ENCODE assay signal across 8 cellular contexts in genomic region chr1:109984190-109984455, GRCh38. TPM values are rescaled to one million over a fixed set of nuclear protein-coding genes. Genes with fewer than 3 reads are reported as not detected.
A peak's percentile ranks its signal among the peaks of the same experiment; 100 is the strongest.
DNase-seq lines count a peak whose midpoint lies in the region; ATAC-seq and TF ChIP-seq lines count a peak whose summit lies in the region.

No MANE protein-coding gene starts in this region.

- peaks cover 34% of the 10 kb centered on the region for H3K4me1 Mint-ChIP-seq in endothelial cell (ENCODE audit: unreplicated experiment)

- ATAC-seq in HG02588 (IDR thresholded peaks at IDR 0.05; ENCODE audit: unreplicated experiment), result no peak
- ATAC-seq in HG03097 (IDR thresholded peaks at IDR 0.05; ENCODE audit: low FRiP score, unreplicated experiment), result no peak

- H3K27ac ChIP-seq in OCI-LY3 (ENCODE audit: low read length) (no peak overlapping the region), parathyroid adenoma (peak overlapping the region; percentile 88)

- H3K9ac ChIP-seq in OCI-LY3 (ENCODE audit: low read length), result peak overlapping the region; percentile 51; the same call in 1 of the 2 replicates
- no peak overlapping the region for H3K9ac ChIP-seq in parathyroid adenoma

- H3K79me2 ChIP-seq in OCI-LY3 (ENCODE audit: low read length) (peaks cover 34% of the 10 kb centered on the region), parathyroid adenoma (peaks cover 28% of the 10 kb centered on the region)

- H3K27me3 ChIP-seq in OCI-LY3 (ENCODE audit: low read depth, low read length) (0 out of 2 replicates have a peak, but pooled peaks cover 6% of the 10 kb centered on the region), parathyroid adenoma (ENCODE audit: control insufficient read depth, insufficient read depth, low read length) (no peaks in the 10 kb centered on the region)

- peak overlapping the region; percentile 71 for H3K4me3 ChIP-seq in OCI-LY3 (ENCODE audit: low read length)
- peak overlapping the region; percentile 93 for H3K4me3 ChIP-seq in parathyroid adenoma (ENCODE audit: low read depth, low read length)

- DNase-seq in EH (ENCODE audit: low read depth) (peak; percentile 77), endothelial cell (ENCODE audit: low spot score) (no peak), NCI-H1930 (lab: John Stamatoyannopoulos, UW) (no peak)
- DNase-seq in stimulated activated CD4-positive, alpha-beta T cell treated with anti-CD3 and anti-CD28 coated beads, Interleukin-4, amount 100 ng/mL, for 4 hours, result no peak

- H3K27ac Mint-ChIP-seq in endothelial cell (ENCODE audit: unreplicated experiment), result no peak overlapping the region

- H3K9me3 ChIP-seq in OCI-LY3 (ENCODE audit: insufficient read depth, low read length) (no peaks in the 10 kb centered on the region), parathyroid adenoma (ENCODE audit: control insufficient read depth, low read length) (no peaks in the 10 kb centered on the region)

- H4K20me1 ChIP-seq in OCI-LY3 (ENCODE audit: insufficient read depth, low read length), result peaks cover 22% of the 10 kb centered on the region

- H3K4me1 ChIP-seq in OCI-LY3 (ENCODE audit: low read length), result peaks cover 18% of the 10 kb centered on the region
- H3K4me1 ChIP-seq in parathyroid adenoma, result peaks cover 19% of the 10 kb centered on the region

- H3K9me3 Mint-ChIP-seq in endothelial cell (ENCODE audit: unreplicated experiment), result no peaks in the 10 kb centered on the region

- no peaks in the 10 kb centered on the region for H3K36me3 Mint-ChIP-seq in endothelial cell (ENCODE audit: low read depth, unreplicated experiment)

- H3K36me3 ChIP-seq in OCI-LY3 (replicated peaks; ENCODE audit: low read depth, low read length), result no peaks in the 10 kb centered on the region
- H3K36me3 ChIP-seq in parathyroid adenoma (ENCODE audit: control insufficient read depth, insufficient read depth, low read length), result no peaks in the 10 kb centered on the region

- H3K27me3 Mint-ChIP-seq in endothelial cell (ENCODE audit: unreplicated experiment), result peaks cover 3% of the 10 kb centered on the region

- H3K4me3 Mint-ChIP-seq in endothelial cell (ENCODE audit: unreplicated experiment), result peak overlapping the region; percentile 97

- H3K4me2 ChIP-seq in OCI-LY3 (ENCODE audit: low read length), result peak overlapping the region; percentile 84
- H3K4me2 ChIP-seq in parathyroid adenoma (ENCODE audit: low read length), result peak overlapping the region; percentile 80

- TF ChIP-seq CTCF in OCI-LY3 (IDR thresholded peaks at IDR 0.05; ENCODE audit: low read depth, low read length), result no peak
- no peak for TF ChIP-seq CTCF in endothelial cell (IDR thresholded peaks at IDR 0.05; ENCODE audit: unreplicated experiment)
- TF ChIP-seq CTCF in parathyroid adenoma (IDR thresholded peaks at IDR 0.05), result no peak

- H2AFZ ChIP-seq in OCI-LY3 (ENCODE audit: low read depth, low read length) (peak overlapping the region; percentile 96), parathyroid adenoma (peak overlapping the region; percentile 63)

RNA-seq across cellular contexts. Expression of gene AHCYL1, which starts 0.4 kb away (rescaled TPM):
- 63.7 TPM for total RNA-seq in endothelial cell (ENCODE audit: unreplicated experiment)

RNA-seq across cellular contexts. Expression of gene STRIP1, which starts 50.3 kb away (rescaled TPM):
- 65.0 TPM for total RNA-seq in endothelial cell (ENCODE audit: unreplicated experiment)
